ENCODE assay signal across 9 cellular contexts in genomic region chr20:51326241-51326819, GRCh38.
DNase-seq lines count a peak whose midpoint lies in the region; ATAC-seq and TF ChIP-seq lines count a peak whose summit lies in the region.
"Had no signal": no experiment of that assay in that cellular context is flagged by ENCODE, and none has a peak within 500 bp of the region (broad histone marks: within the 10 kb centered on the region; RNA-seq: fewer than 3 reads in every experiment).

No MANE protein-coding gene starts in this region.

- intact Hi-C loops in aorta (cut with DNase I), result no loop called here

- 47 to 59% methylated on average over 2 of the region's 2 CpGs for WGBS in aorta, 2 donors

- no peak overlapping the region for H3K4me3 Mint-ChIP-seq in progenitor cell of endocrine pancreas (ENCODE audit: low read depth)

- H3K4me1 ChIP-seq in aorta (ENCODE audit: control insufficient read depth in 1 of 2, insufficient read depth in 2 of 2, low read length in 2 of 2), result no peaks in the 10 kb centered on the region

- no peak overlapping the region for H3K4me3 ChIP-seq in epithelial cell of proximal tubule (ENCODE audit: low read depth, low read length)
- no peak overlapping the region for H3K4me3 ChIP-seq in aorta (ENCODE audit: low read length in 2 of 2)

- H3K36me3 ChIP-seq in aorta (ENCODE audit: control insufficient read depth in 1 of 2, insufficient read depth in 2 of 2, low read length in 1 of 2), result no peaks in the 10 kb centered on the region
- H3K36me3 ChIP-seq: neutrophil had no signal

- no peak overlapping the region for H3K27ac ChIP-seq in aorta (ENCODE audit: low read depth in 1 of 2, low read length in 2 of 2)
- H3K27ac ChIP-seq: neutrophil had no signal

- H3K27me3 ChIP-seq in aorta (ENCODE audit: control insufficient read depth in 1 of 2, insufficient read depth in 2 of 2, low read length in 1 of 2), result no peaks in the 10 kb centered on the region
- H3K27me3 ChIP-seq: neutrophil had no signal

- peaks cover 11% of the 10 kb centered on the region for H3K27me3 Mint-ChIP-seq in progenitor cell of endocrine pancreas

- peaks cover 3% of the 10 kb centered on the region for H3K9me3 ChIP-seq in aorta (ENCODE audit: control insufficient read depth, low read length)
- H3K9me3 ChIP-seq: neutrophil had no signal

- H3K9me3 Mint-ChIP-seq in progenitor cell of endocrine pancreas (ENCODE audit: low read depth), result no peaks in the 10 kb centered on the region

- ATAC-seq in GM21576 (IDR thresholded peaks at IDR 0.05; ENCODE audit: unreplicated experiment) (no peak), aorta (ENCODE audit: low FRiP score) (no peak)

- no peaks in the 10 kb centered on the region for H3K4me1 Mint-ChIP-seq in progenitor cell of endocrine pancreas (ENCODE audit: low read depth)

- no peak overlapping the region for H3K27ac Mint-ChIP-seq in progenitor cell of endocrine pancreas

- TF ChIP-seq CTCF in epithelial cell of proximal tubule (conservative IDR thresholded peaks at IDR 0.05; ENCODE audit: low read depth, low read length) (peak; percentile 56), progenitor cell of endocrine pancreas (IDR thresholded peaks at IDR 0.05; ENCODE audit: unreplicated experiment) (peak; percentile 83)

- no peaks in the 10 kb centered on the region for H3K36me3 Mint-ChIP-seq in progenitor cell of endocrine pancreas (ENCODE audit: insufficient read depth)

- DNase-seq in DMS53 treated with DMSO at 0.1 percent for 48 hours (lab: John Stamatoyannopoulos, UW; ENCODE audit: unreplicated experiment) (peak; percentile 4), LHCN-M2 (ENCODE audit: low read depth) (peak; percentile 52), epithelial cell of proximal tubule (ENCODE audit: low read depth) (no peak), progenitor cell of endocrine pancreas (ENCODE audit: low spot score, unreplicated experiment) (peak; percentile 37), NCI-H1105 treated with DMSO at 0.1 percent for 48 hours (lab: John Stamatoyannopoulos, UW) (no peak), aorta (no peak)
- DNase-seq in activated CD4-positive, alpha-beta T cell treated with anti-CD3 and anti-CD28 coated beads, Interleukin-2, amount 50 U/mL, for 1 hour, result peak; percentile 36

Comparison
In these comparisons a context has a peak if more than half of its experiments do, and no peak if none do; other contexts are left out.
1. DNase-seq: peak in DMS53 treated with DMSO at 0.1 percent for 48 hours (single experiment), LHCN-M2 (single experiment), activated CD4-positive, alpha-beta T cell treated with anti-CD3 and anti-CD28 coated beads, Interleukin-2, amount 50 U/mL, for 1 hour (single experiment) and progenitor cell of endocrine pancreas (single experiment); none in epithelial cell of proximal tubule (single experiment), NCI-H1105 treated with DMSO at 0.1 percent for 48 hours (single experiment) and aorta (0 of 2).